In the genomic region with DNA sequence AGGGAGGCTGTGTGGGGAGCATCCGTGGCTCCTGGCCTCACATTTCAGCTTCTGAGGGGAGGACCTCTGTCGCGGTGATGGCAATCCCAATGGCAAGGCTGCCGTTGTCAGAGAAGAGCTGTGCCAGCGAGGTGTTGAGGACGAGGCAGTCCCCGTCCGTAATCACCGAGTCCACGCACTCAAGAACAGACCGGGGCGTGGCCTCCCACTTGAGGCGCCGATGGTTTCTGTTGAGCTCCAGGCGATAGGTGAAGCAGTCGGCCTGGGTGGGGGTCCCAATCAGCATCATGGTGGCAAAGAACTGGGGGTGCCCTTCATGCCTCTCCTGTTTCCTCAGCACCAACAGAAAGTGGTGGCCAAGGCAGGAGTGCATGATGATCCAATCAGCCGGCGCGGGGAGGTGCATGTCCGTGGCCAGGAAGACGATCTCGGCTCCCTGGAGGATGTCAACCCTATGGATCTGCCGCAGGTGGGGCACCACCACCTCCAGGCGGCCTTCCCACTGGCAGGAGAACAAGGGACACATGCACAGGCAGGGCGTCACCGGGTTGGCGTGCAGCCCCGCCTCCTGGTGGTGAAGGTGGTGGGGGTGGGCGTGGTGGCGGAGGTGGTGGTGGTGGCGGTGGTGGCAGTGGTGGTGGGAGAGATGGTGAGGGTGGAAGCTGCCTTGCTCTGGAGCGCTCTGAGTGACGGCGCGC, we compare ENCODE assay signal across 21 cellular contexts.
"Had no signal": no experiment of that assay in that cellular context is flagged by ENCODE, and none has a peak within 500 bp of the region (broad histone marks: within the 10 kb centered on the region; RNA-seq: fewer than 3 reads in every experiment).

No MANE protein-coding gene starts in this region.

- DNase-seq: KBM-7, MG63, NCI-H1092, NCI-H1105 treated with DMSO at 0.1 percent for 48 hours, NCI-H1436, NCI-H187, NCI-H2029, NCI-H2081 treated with DMSO at 0.1 percent for 48 hours, NCI-H2171, NCI-H226, NCI-H446, NCI-H510A, NCI-H524 treated with DMSO at 0.1 percent for 48 hours, NCI-H69, NCI-H774, Right ventricle myocardium superior, RPMI8226, SIG-M5 had no signal

- H3K4me3 ChIP-seq: MG63, SJSA1, SK-N-MC had no signal

- H3K36me3 ChIP-seq: MG63, SJSA1 had no signal

- H3K27me3 ChIP-seq: MG63, SJSA1 had no signal

- H3K27ac ChIP-seq: HL-60, SJSA1, SK-N-MC had no signal

- H3K4me1 ChIP-seq: SJSA1 had no signal

- H3K9me3 ChIP-seq: MG63, SJSA1 had no signal
